In genomic region chr16:46975165-46975564, GRCh38 we compare ENCODE assay signal across 14 cellular contexts. TPM values are rescaled to one million over a fixed set of nuclear protein-coding genes. Genes with fewer than 3 reads are reported as not detected.
A peak's percentile ranks its signal among the peaks of the same experiment; 100 is the strongest.
DNase-seq lines count a peak whose midpoint lies in the region; ATAC-seq and TF ChIP-seq lines count a peak whose summit lies in the region.
"Had no signal": no experiment of that assay in that cellular context is flagged by ENCODE, and none has a peak within 500 bp of the region (broad histone marks: within the 10 kb centered on the region; RNA-seq: fewer than 3 reads in every experiment).

No MANE protein-coding gene starts in this region.

- peaks cover 35% of the 10 kb centered on the region for H3K36me3 Mint-ChIP-seq in CD4-positive, alpha-beta T cell (ENCODE audit: low read depth)
- H3K36me3 Mint-ChIP-seq in Calu3 (ENCODE audit: insufficient read depth, unreplicated experiment), result peaks cover 48% of the 10 kb centered on the region
- peaks cover 18% of the 10 kb centered on the region for H3K36me3 Mint-ChIP-seq in activated naive CD8-positive, alpha-beta T cell treated with anti-CD3 and anti-CD28 coated beads, Interleukin-2, amount 50 U/mL, for 24 hours (ENCODE audit: low read depth)
- H3K36me3 Mint-ChIP-seq in neural crest cell (ENCODE audit: low read depth), result no peaks in the 10 kb centered on the region

- no peak for ATAC-seq in CD4-positive, alpha-beta T cell (ENCODE audit: poor library complexity)
- no peak for ATAC-seq in activated naive CD8-positive, alpha-beta T cell treated with anti-CD3 and anti-CD28 coated beads, Interleukin-2, amount 50 U/mL, for 24 hours
- ATAC-seq: gastrocnemius medialis, pancreas, WTC11 had no signal

- no peak for TF ChIP-seq POLR2A in uterus (IDR thresholded peaks at IDR 0.05)

- intact Hi-C loops in CD4-positive, alpha-beta T cell (cut with DNase I, micrococcal nuclease), result loop anchor here in 1 of 2 experiments (2.0 to 10.0 kb wide), 5 partner anchors 62 to 1272 kb away; partner anchors contain the start of genes ABCC11, ITFG1, NETO2 and PHKB
- intact Hi-C loops in Calu3 (cut with micrococcal nuclease; ENCODE audit: unreplicated experiment) (no loop called here), uterus (cut with DNase I; ENCODE audit: low total_unique reads) (no loop called here)

- no peak overlapping the region for H3K4me3 Mint-ChIP-seq in CD4-positive, alpha-beta T cell
- H3K4me3 Mint-ChIP-seq in Calu3 (ENCODE audit: low read depth, unreplicated experiment) (peak overlapping the region; percentile 74), neural crest cell (peak overlapping the region; percentile 94)
- peak overlapping the region; percentile 61 for H3K4me3 Mint-ChIP-seq in activated naive CD8-positive, alpha-beta T cell treated with anti-CD3 and anti-CD28 coated beads, Interleukin-2, amount 50 U/mL, for 24 hours

- no peaks in the 10 kb centered on the region for H3K36me3 ChIP-seq in uterus
- H3K36me3 ChIP-seq: gastrocnemius medialis had no signal

- CTCF ChIA-PET in CD4-positive, alpha-beta T cell (lab: Charles Lee), result interaction anchor here (3.8 kb wide), 1 partner anchor 62 kb away, joined by 24 read pairs; no protein-coding TSS in a partner anchor
- CTCF ChIA-PET in Calu3 (lab: Charles Lee), result no interaction called here

- no peak for TF ChIP-seq CTCF in CD4-positive, alpha-beta T cell (IDR thresholded peaks at IDR 0.05)
- TF ChIP-seq CTCF in Calu3 (IDR thresholded peaks at IDR 0.05; ENCODE audit: unreplicated experiment), result no peak
- TF ChIP-seq CTCF in neural crest cell (conservative IDR thresholded peaks at IDR 0.05), result no peak
- TF ChIP-seq CTCF in uterus (IDR thresholded peaks at IDR 0.05), result no peak

- H3K4me3 ChIP-seq in uterus, result no peak overlapping the region
- H3K4me3 ChIP-seq: pancreas had no signal

- H3K27me3 ChIP-seq in CD4-positive, alpha-beta T cell (ENCODE audit: control insufficient read depth, insufficient read depth, low read length), result no peaks in the 10 kb centered on the region
- no peaks in the 10 kb centered on the region for H3K27me3 ChIP-seq in uterus
- H3K27me3 ChIP-seq: gastrocnemius medialis, pancreas had no signal

- no TSS peak for BruUV-seq in Calu3 (replicated peaks; lab: Mats Ljungman, UMichigan)

- H3K27me3 Mint-ChIP-seq in CD4-positive, alpha-beta T cell, result no peaks in the 10 kb centered on the region
- H3K27me3 Mint-ChIP-seq in Calu3 (ENCODE audit: unreplicated experiment), result no peaks in the 10 kb centered on the region
- no peaks in the 10 kb centered on the region for H3K27me3 Mint-ChIP-seq in activated naive CD8-positive, alpha-beta T cell treated with anti-CD3 and anti-CD28 coated beads, Interleukin-2, amount 50 U/mL, for 24 hours
- H3K27me3 Mint-ChIP-seq in neural crest cell (ENCODE audit: low read depth), result no peaks in the 10 kb centered on the region

- H3K9me3 Mint-ChIP-seq in CD4-positive, alpha-beta T cell, result no peaks in the 10 kb centered on the region
- H3K9me3 Mint-ChIP-seq in Calu3 (ENCODE audit: low read depth, unreplicated experiment) (no peaks in the 10 kb centered on the region), neural crest cell (no peaks in the 10 kb centered on the region)
- no peaks in the 10 kb centered on the region for H3K9me3 Mint-ChIP-seq in activated naive CD8-positive, alpha-beta T cell treated with anti-CD3 and anti-CD28 coated beads, Interleukin-2, amount 50 U/mL, for 24 hours
- H3K9me3 Mint-ChIP-seq: WTC11 had no signal

- DNase-seq in CD4-positive, alpha-beta T cell, result no peak
- DNase-seq in Calu3 (no peak), neural crest cell (ENCODE audit: low read depth, low spot score) (no peak), uterus (no peak), SHP77 treated with DMSO at 0.1 percent for 48 hours (lab: John Stamatoyannopoulos, UW) (no peak)
- peak; percentile 11 for DNase-seq in activated naive CD8-positive, alpha-beta T cell treated with anti-CD3 and anti-CD28 coated beads, Interleukin-2, amount 50 U/mL, for 24 hours
- no peak for DNase-seq in effector CD8-positive, alpha-beta T cell (lab: John Stamatoyannopoulos, UW)
- DNase-seq: erythroblast, gastrocnemius medialis, NCI-H1105, NCI-H2081 treated with DMSO at 0.1 percent for 48 hours, pancreas, substantia nigra had no signal

- no peaks in the 10 kb centered on the region for H3K9me3 ChIP-seq in CD4-positive, alpha-beta T cell (ENCODE audit: control insufficient read depth, low read length)
- H3K9me3 ChIP-seq in uterus, result no peaks in the 10 kb centered on the region
- H3K9me3 ChIP-seq: gastrocnemius medialis, pancreas had no signal

- H3K4me1 ChIP-seq in uterus, result no peaks in the 10 kb centered on the region

- POLR2A ChIA-PET in CD4-positive, alpha-beta T cell (lab: Charles Lee), result interaction anchor here (1.1 to 2.0 kb wide), 2 partner anchors 8 to 1411 kb away, joined by 3 to 8 read pairs; no protein-coding TSS in a partner anchor

- H3K27ac ChIP-seq in CD4-positive, alpha-beta T cell (ENCODE audit: low read depth, low read length), result no peak overlapping the region
- H3K27ac ChIP-seq in uterus, result no peak overlapping the region
- H3K27ac ChIP-seq: pancreas had no signal

- H3K27ac Mint-ChIP-seq in CD4-positive, alpha-beta T cell, result peak overlapping the region; percentile 91
- no peak overlapping the region for H3K27ac Mint-ChIP-seq in Calu3 (ENCODE audit: unreplicated experiment)
- H3K27ac Mint-ChIP-seq in activated naive CD8-positive, alpha-beta T cell treated with anti-CD3 and anti-CD28 coated beads, Interleukin-2, amount 50 U/mL, for 24 hours, result peak overlapping the region; percentile 97
- H3K27ac Mint-ChIP-seq in neural crest cell (ENCODE audit: unreplicated experiment), result no peak overlapping the region

- peaks cover 51% of the 10 kb centered on the region for H3K4me1 Mint-ChIP-seq in CD4-positive, alpha-beta T cell (ENCODE audit: low read depth)
- H3K4me1 Mint-ChIP-seq in Calu3 (ENCODE audit: low read depth, unreplicated experiment) (peaks cover 50% of the 10 kb centered on the region), neural crest cell (peaks cover 34% of the 10 kb centered on the region)
- peaks cover 53% of the 10 kb centered on the region for H3K4me1 Mint-ChIP-seq in activated naive CD8-positive, alpha-beta T cell treated with anti-CD3 and anti-CD28 coated beads, Interleukin-2, amount 50 U/mL, for 24 hours

RNA-seq across cellular contexts. Expression of gene DNAJA2, which starts 1.7 kb away (rescaled TPM):
- total RNA-seq in CD4-positive, alpha-beta T cell, result 10 to 100 TPM; 80.8 to 81.4 TPM
- total RNA-seq in Calu3 (2022) (76.8 and 80.1 TPM in 2 replicates), neural crest cell (65.3 and 67.2 TPM in 2 replicates), uterus (10 to 100 TPM; 25.3 to 79.4 (median 40.1) TPM)

Comparison
In these comparisons a context has a peak if more than half of its experiments do, and no peak if none do; other contexts are left out.
1. H3K27ac Mint-ChIP-seq: peak in CD4-positive, alpha-beta T cell (single experiment) and activated naive CD8-positive, alpha-beta T cell treated with anti-CD3 and anti-CD28 coated beads, Interleukin-2, amount 50 U/mL, for 24 hours (single experiment); none in Calu3 (single experiment) and neural crest cell (single experiment).